ENCODE assay signal across 6 cellular contexts in genomic region chr17:7046127-7046724, GRCh38. TPM values are rescaled to one million over a fixed set of nuclear protein-coding genes. Genes with fewer than 3 reads are reported as not detected.
DNase-seq lines count a peak whose midpoint lies in the region; ATAC-seq and TF ChIP-seq lines count a peak whose summit lies in the region.

No MANE protein-coding gene starts in this region.

- peaks cover 18% of the 10 kb centered on the region for H3K4me1 ChIP-seq in colonic mucosa
- peaks cover 20% of the 10 kb centered on the region for H3K4me1 ChIP-seq in parathyroid adenoma

- H3K27ac ChIP-seq in colonic mucosa, result peak overlapping the region; percentile 71
- H3K27ac ChIP-seq in parathyroid adenoma, result peak overlapping the region; percentile 98

- ATAC-seq in GM18505 (IDR thresholded peaks at IDR 0.05; ENCODE audit: unreplicated experiment), result no peak
- ATAC-seq in GM18907 (IDR thresholded peaks at IDR 0.05; ENCODE audit: unreplicated experiment), result no peak

- H3K27me3 ChIP-seq in colonic mucosa (peaks cover 7% of the 10 kb centered on the region), parathyroid adenoma (ENCODE audit: control insufficient read depth, insufficient read depth, low read length) (no peaks in the 10 kb centered on the region)

- peak overlapping the region; percentile 21 for H3K4me3 ChIP-seq in colonic mucosa
- H3K4me3 ChIP-seq in parathyroid adenoma (ENCODE audit: low read depth, low read length), result peak overlapping the region; percentile 57

- H2AFZ ChIP-seq in parathyroid adenoma, result peak overlapping the region; percentile 97

- no peaks in the 10 kb centered on the region for H3K9me3 ChIP-seq in colonic mucosa
- no peaks in the 10 kb centered on the region for H3K9me3 ChIP-seq in parathyroid adenoma (ENCODE audit: control insufficient read depth, low read length)

- DNase-seq in activated T-cell treated with anti-CD3 and anti-CD28 coated beads, Interleukin-2, amount 50 U/mL, for 1 hour, result peak; percentile 58
- DNase-seq in activated T-cell treated with anti-CD3 and anti-CD28 coated beads for 4 hours (no peak), colonic mucosa (peak; percentile 95)

- H3K36me3 ChIP-seq in colonic mucosa (no peaks in the 10 kb centered on the region), parathyroid adenoma (ENCODE audit: control insufficient read depth, insufficient read depth, low read length) (no peaks in the 10 kb centered on the region)

- no peaks in the 10 kb centered on the region for H3K79me2 ChIP-seq in parathyroid adenoma

- intact Hi-C loops in colonic mucosa (cut with DNase I), result no loop called here

- H3K9ac ChIP-seq in colonic mucosa (ENCODE audit: low read depth in 2 of 2, low read length in 2 of 2) (peak overlapping the region; percentile 26 to 76), parathyroid adenoma (peak overlapping the region; percentile 32)

- TF ChIP-seq POLR2A in GM18505 (IDR thresholded peaks at IDR 0.05; ENCODE audit: borderline replicate concordance, extremely low read depth, insufficient read depth, insufficient read length), result no peak

- TF ChIP-seq CTCF in colonic mucosa (IDR thresholded peaks at IDR 0.05) (peak; percentile 2), parathyroid adenoma (IDR thresholded peaks at IDR 0.05) (no peak)

- peak overlapping the region; percentile 78 for H3K4me2 ChIP-seq in parathyroid adenoma (ENCODE audit: low read length)

RNA-seq across cellular contexts. Expression of gene SLC16A11, which starts 2.3 kb away (rescaled TPM):
- under 1 TPM; 0.22 to 0.40 TPM for total RNA-seq in colonic mucosa

RNA-seq across cellular contexts. Expression of gene SLC16A13, which starts 10.4 kb away (rescaled TPM):
- 10 to 100 TPM; 11.0 to 13.9 TPM for total RNA-seq in colonic mucosa

RNA-seq across cellular contexts. Expression of gene BCL6B, which starts 23.4 kb away (rescaled TPM):
- 1 to 10 TPM in 1 of 2 donors, under 1 TPM in 1; 0.89 to 7.3 TPM for total RNA-seq in colonic mucosa

RNA-seq across cellular contexts. Expression of gene RNASEK, which starts 33.8 kb away (rescaled TPM):
- 100 to 1,000 TPM; 190 to 204 TPM for total RNA-seq in colonic mucosa

RNA-seq across cellular contexts. Expression of gene CLEC10A, which starts 33.8 kb away (rescaled TPM):
- total RNA-seq in colonic mucosa, result 1 to 10 TPM in 1 of 2 donors, under 1 TPM in 1; 0.96 to 9.7 TPM
